12 cellular contexts compared by ENCODE assay signal in the genomic region with DNA sequence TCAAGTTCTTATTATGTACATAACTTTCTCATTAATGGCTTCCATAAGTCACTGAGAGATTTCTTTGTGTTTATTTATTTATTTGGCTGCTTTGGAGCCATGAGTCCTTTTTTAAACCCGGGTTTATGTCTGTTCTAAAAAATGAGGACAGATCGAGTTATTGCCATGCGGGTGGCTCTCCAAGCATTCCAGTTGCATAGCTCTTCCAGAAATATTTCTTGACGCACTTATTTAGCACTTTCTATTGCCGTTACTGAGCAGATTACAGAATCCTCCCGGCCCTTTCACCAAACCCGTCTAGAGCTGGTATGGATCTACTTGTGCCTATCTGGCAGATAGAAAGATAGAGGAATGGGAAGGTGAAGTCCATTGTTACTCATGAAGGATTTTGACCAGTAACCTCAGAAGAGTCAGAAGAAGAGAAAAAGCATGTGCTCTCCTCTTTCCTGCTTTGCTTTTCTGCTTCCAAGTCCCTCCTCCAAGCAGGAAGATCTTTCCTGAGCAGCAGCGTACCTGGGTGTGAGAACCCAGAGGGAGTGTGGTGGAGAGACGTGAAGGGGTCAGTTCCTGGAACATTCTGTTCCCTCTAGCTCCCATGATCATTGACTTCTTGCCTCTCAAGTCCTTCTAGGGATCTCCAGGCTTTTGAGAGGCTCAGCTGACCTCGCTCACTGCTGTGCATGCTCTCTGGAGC.
DNase-seq lines count a peak whose midpoint lies in the region; ATAC-seq and TF ChIP-seq lines count a peak whose summit lies in the region.
"Had no signal": no experiment of that assay in that cellular context is flagged by ENCODE, and none has a peak within 500 bp of the region (broad histone marks: within the 10 kb centered on the region; RNA-seq: fewer than 3 reads in every experiment).

No MANE protein-coding gene starts in this region.

- H3K4me1 Mint-ChIP-seq in naive thymus-derived CD4-positive, alpha-beta T cell = peaks cover 0 to 24% (median 5%) of the 10 kb centered on the region in 7 donors
- H3K4me1 Mint-ChIP-seq in effector memory CD8-positive, alpha-beta T cell (ENCODE audit: low read depth in 2 of 2) = peaks cover 18 to 33% of the 10 kb centered on the region in 2 donors

- intact Hi-C loops in PC-3 (cut with micrococcal nuclease) = loop anchor here (1.0 to 10.0 kb wide), 5 partner anchors 22 to 686 kb away; no protein-coding TSS in a partner anchor
- intact Hi-C loops in naive thymus-derived CD4-positive, alpha-beta T cell (cut with micrococcal nuclease) = no loop called here

- peak overlapping the region; percentile 72 for H3K4me3 ChIP-seq in PC-3 (ENCODE audit: low read length)
- peak overlapping the region; percentile 46 for H3K4me3 ChIP-seq in epithelial cell of proximal tubule (ENCODE audit: low read depth, low read length)
- H3K4me3 ChIP-seq in upper lobe of left lung = peak overlapping the region in 1 of 4 donors; percentile 10
- H3K4me3 ChIP-seq in naive thymus-derived CD4-positive, alpha-beta T cell (ENCODE audit: low read length) = no peak overlapping the region

- H3K79me2 ChIP-seq in PC-3 (ENCODE audit: low read length) = peaks cover 53% of the 10 kb centered on the region

- H3F3A ChIP-seq in PC-3 (ENCODE audit: low read length, unreplicated experiment) = peaks cover 10% of the 10 kb centered on the region

- H3K4me2 ChIP-seq in PC-3 (ENCODE audit: low read length) = peak overlapping the region; percentile 96
- H3K4me2 ChIP-seq: KMS-11 had no signal

- CTCF ChIA-PET in PC-3 (lab: Charles Lee) = interaction anchor here (0.5 kb wide), 1 partner anchor 524 kb away, joined by 4 read pairs; no protein-coding TSS in a partner anchor
- CTCF ChIA-PET in naive thymus-derived CD4-positive, alpha-beta T cell (lab: Charles Lee) = no interaction called here

- TF ChIP-seq CTCF in PC-3 (conservative IDR thresholded peaks at IDR 0.05; ENCODE audit: low read depth, low read length) (no peak), epithelial cell of proximal tubule (conservative IDR thresholded peaks at IDR 0.05; ENCODE audit: low read depth, low read length) (no peak), upper lobe of left lung (IDR thresholded peaks at IDR 0.05) (no peak)

- peak in 2 of 4 donors; percentile 49 to 73 for TF ChIP-seq POLR2A in upper lobe of left lung (IDR thresholded peaks at IDR 0.05)

- H3K27ac ChIP-seq in PC-3 (ENCODE audit: low read length) (peak overlapping the region; percentile 96), upper lobe of left lung (peak overlapping the region; percentile 78 to 86 (median 84))
- H3K27ac ChIP-seq in naive thymus-derived CD4-positive, alpha-beta T cell (ENCODE audit: low read depth, low read length) = no peak overlapping the region
- H3K27ac ChIP-seq: KMS-11, neutrophil had no signal

- ATAC-seq in PC-3 (no peak), upper lobe of left lung (ENCODE audit: low FRiP score in 2 of 2) (peak; percentile 73 to 94), HG03469 (IDR thresholded peaks at IDR 0.05; ENCODE audit: unreplicated experiment) (no peak)
- no peak for ATAC-seq in naive thymus-derived CD4-positive, alpha-beta T cell
- ATAC-seq in effector memory CD8-positive, alpha-beta T cell (replicated peaks) = no peak
- ATAC-seq: stimulated activated memory B cell treated with anti-CD40 and anti-IgM and Interleukin-4, amounts not matched to agents 10 μg/mL and 1 μg/mL and 100 μg/mL, for 72 hours had no signal

- no peaks in the 10 kb centered on the region for H3K9me3 ChIP-seq in PC-3 (ENCODE audit: low read length)
- H3K9me3 ChIP-seq in upper lobe of left lung = no peaks in the 10 kb centered on the region
- no peaks in the 10 kb centered on the region for H3K9me3 ChIP-seq in naive thymus-derived CD4-positive, alpha-beta T cell (ENCODE audit: control insufficient read depth in 2 of 3, low read length in 3 of 3)
- H3K9me3 ChIP-seq: neutrophil had no signal

- peak; percentile 49 for DNase-seq in PC-3
- DNase-seq in epithelial cell of proximal tubule (ENCODE audit: low read depth) = peak; percentile 93
- peak; percentile 70 for DNase-seq in mucosa of gallbladder (ENCODE audit: low spot score)
- peak in 1 of 2 donors; percentile 87 for DNase-seq in upper lobe of left lung
- no peak for DNase-seq in naive thymus-derived CD4-positive, alpha-beta T cell
- no peak for DNase-seq in effector memory CD8-positive, alpha-beta T cell
- DNase-seq in DMS 273 treated with DMSO at 0.1 percent for 48 hours (lab: John Stamatoyannopoulos, UW) = no peak
- DNase-seq: OCI-M1 had no signal

- no peak overlapping the region for H3K27ac Mint-ChIP-seq in naive thymus-derived CD4-positive, alpha-beta T cell
- no peak overlapping the region for H3K27ac Mint-ChIP-seq in effector memory CD8-positive, alpha-beta T cell
- H3K27ac Mint-ChIP-seq: stimulated activated memory B cell treated with anti-CD40 and anti-IgM and Interleukin-4, amounts not matched to agents 10 μg/mL and 1 μg/mL and 100 μg/mL, for 72 hours had no signal

- 59 to 64% methylated on average over 10 of the region's 10 CpGs for whole genome bisulfite sequencing in upper lobe of left lung, 2 donors

- no peak overlapping the region for H3K4me3 Mint-ChIP-seq in naive thymus-derived CD4-positive, alpha-beta T cell
- H3K4me3 Mint-ChIP-seq in effector memory CD8-positive, alpha-beta T cell = no peak overlapping the region
- H3K4me3 Mint-ChIP-seq: stimulated activated memory B cell treated with anti-CD40 and anti-IgM and Interleukin-4, amounts not matched to agents 10 μg/mL and 1 μg/mL and 100 μg/mL, for 72 hours had no signal

- H3K27me3 Mint-ChIP-seq in naive thymus-derived CD4-positive, alpha-beta T cell = no peaks in the 10 kb centered on the region
- no peaks in the 10 kb centered on the region for H3K27me3 Mint-ChIP-seq in effector memory CD8-positive, alpha-beta T cell
- H3K27me3 Mint-ChIP-seq: stimulated activated memory B cell treated with anti-CD40 and anti-IgM and Interleukin-4, amounts not matched to agents 10 μg/mL and 1 μg/mL and 100 μg/mL, for 72 hours had no signal

- peak overlapping the region; percentile 77 for H3K9ac ChIP-seq in PC-3 (ENCODE audit: low read length)
- H3K9ac ChIP-seq: KMS-11 had no signal

- H4K20me1 ChIP-seq in PC-3 (ENCODE audit: low read length) = no peaks in the 10 kb centered on the region

- no peaks in the 10 kb centered on the region for H3K9me3 Mint-ChIP-seq in naive thymus-derived CD4-positive, alpha-beta T cell
- H3K9me3 Mint-ChIP-seq in effector memory CD8-positive, alpha-beta T cell = no peaks in the 10 kb centered on the region
- H3K9me3 Mint-ChIP-seq: stimulated activated memory B cell treated with anti-CD40 and anti-IgM and Interleukin-4, amounts not matched to agents 10 μg/mL and 1 μg/mL and 100 μg/mL, for 72 hours had no signal

- BruUV-seq in PC-3 (replicated peaks; lab: Mats Ljungman, UMichigan) = TSS peak; percentile 29

- H2AFZ ChIP-seq in PC-3 (ENCODE audit: low read length) = peak overlapping the region; percentile 69

- H3K4me1 ChIP-seq in PC-3 (ENCODE audit: insufficient read depth, low read length) = peaks cover 86% of the 10 kb centered on the region
- peaks cover 61 to 86% (median 72%) of the 10 kb centered on the region in 4 donors for H3K4me1 ChIP-seq in upper lobe of left lung
- H3K4me1 ChIP-seq in naive thymus-derived CD4-positive, alpha-beta T cell (ENCODE audit: control insufficient read depth in 2 of 2, insufficient read depth in 2 of 2, low read length in 2 of 2) = no peaks in the 10 kb centered on the region

- peak; percentile 91 to 100 (median 98) for TF ChIP-seq EP300 in upper lobe of left lung (IDR thresholded peaks at IDR 0.05)

- H3K9me2 ChIP-seq in PC-3 (replicated peaks; ENCODE audit: low read length) = no peaks in the 10 kb centered on the region

- H3K36me3 Mint-ChIP-seq in naive thymus-derived CD4-positive, alpha-beta T cell = peaks cover 0 to 16% (median 10%) of the 10 kb centered on the region in 5 donors
- no peaks in the 10 kb centered on the region for H3K36me3 Mint-ChIP-seq in effector memory CD8-positive, alpha-beta T cell (ENCODE audit: insufficient read depth)

- POLR2A ChIA-PET in PC-3 (lab: Charles Lee; ENCODE audit: unreplicated experiment) = interaction anchor here (0.6 kb wide), 1 partner anchor 684 kb away, joined by 3 read pairs; no protein-coding TSS in a partner anchor
- POLR2A ChIA-PET in naive thymus-derived CD4-positive, alpha-beta T cell (lab: Charles Lee) = no interaction called here

- H3K36me3 ChIP-seq in PC-3 (ENCODE audit: low read depth, low read length) (no peaks in the 10 kb centered on the region), upper lobe of left lung (no peaks in the 10 kb centered on the region)
- H3K36me3 ChIP-seq in naive thymus-derived CD4-positive, alpha-beta T cell (ENCODE audit: control insufficient read depth in 2 of 3, insufficient read depth in 3 of 3, low read length in 3 of 3) = no peaks in the 10 kb centered on the region
- H3K36me3 ChIP-seq: neutrophil had no signal

- H3K27me3 ChIP-seq in PC-3 (ENCODE audit: low read length) (no peaks in the 10 kb centered on the region), upper lobe of left lung (no peaks in the 10 kb centered on the region)
- no peaks in the 10 kb centered on the region for H3K27me3 ChIP-seq in naive thymus-derived CD4-positive, alpha-beta T cell (ENCODE audit: control insufficient read depth in 2 of 2, insufficient read depth in 2 of 2, low read length in 2 of 2)
- H3K27me3 ChIP-seq: neutrophil had no signal

Comparison
In these comparisons a context has a peak if more than half of its experiments do, and no peak if none do; other contexts are left out.
1. ATAC-seq: peak in upper lobe of left lung (2 of 2); none in PC-3 (single experiment), HG03469 (single experiment), naive thymus-derived CD4-positive, alpha-beta T cell (single experiment) and effector memory CD8-positive, alpha-beta T cell (single experiment).
2. DNase-seq: peak in PC-3 (single experiment), epithelial cell of proximal tubule (single experiment) and mucosa of gallbladder (single experiment); none in naive thymus-derived CD4-positive, alpha-beta T cell (0 of 9), effector memory CD8-positive, alpha-beta T cell (0 of 3) and DMS 273 treated with DMSO at 0.1 percent for 48 hours (single experiment).